Comparison of ENCODE assay signal across 9 cellular contexts in the genomic region with DNA sequence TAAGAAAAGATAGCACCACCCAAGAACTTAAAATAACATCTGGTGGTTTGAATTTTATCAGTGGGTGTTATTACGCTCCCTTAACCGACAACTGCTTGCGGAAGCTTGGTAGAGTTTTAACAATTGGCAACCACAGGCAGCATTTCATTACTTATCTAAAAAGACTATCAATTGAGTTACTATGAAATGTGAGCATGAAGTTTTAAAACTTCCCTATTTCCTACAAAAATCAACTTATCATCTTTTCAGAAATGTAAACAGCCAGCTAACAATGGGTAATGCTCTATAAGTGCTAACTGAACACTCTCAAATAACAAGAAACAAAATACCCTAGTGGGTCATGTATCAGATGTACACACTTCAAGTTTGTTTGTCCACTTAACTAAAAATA.
DNase-seq lines count a peak whose midpoint lies in the region; ATAC-seq and TF ChIP-seq lines count a peak whose summit lies in the region.
"Had no signal": no experiment of that assay in that cellular context is flagged by ENCODE, and none has a peak within 500 bp of the region (broad histone marks: within the 10 kb centered on the region; RNA-seq: fewer than 3 reads in every experiment).

No MANE protein-coding gene starts in this region.

- DNase-seq in cardiac muscle cell (ENCODE audit: low read depth in 1 of 2, low spot score in 1 of 2) (peak in 1 of 2 donors; percentile 53), left ventricle myocardium inferior (no peak), activated B cell treated with CpG ODN at 0.5 μM for 24 hours (no peak), upper lobe of right lung (no peak), progenitor cell of endocrine pancreas (ENCODE audit: low spot score, unreplicated experiment) (no peak), middle frontal gyrus (ENCODE audit: extremely low spot score, low spot score) (no peak)

- intact Hi-C loops in left ventricle myocardium inferior (cut with micrococcal nuclease) = no loop called here
- intact Hi-C loops in activated B cell treated with CpG ODN at 0.5 μM for 24 hours (cut with micrococcal nuclease) = loop anchor here (1.0 to 5.0 kb wide), 5 partner anchors 13 to 90 kb away; a partner anchor contains a TSS
- intact Hi-C loops in upper lobe of right lung (cut with DNase I) = no loop called here

- H3K27me3 ChIP-seq in cardiac muscle cell (no peaks in the 10 kb centered on the region), left ventricle myocardium inferior (ENCODE audit: low read depth) (no peaks in the 10 kb centered on the region), upper lobe of right lung (no peaks in the 10 kb centered on the region)

- ATAC-seq in HG03159 (IDR thresholded peaks at IDR 0.05; ENCODE audit: unreplicated experiment) = peak; percentile 39
- ATAC-seq in activated B cell treated with CpG ODN at 0.5 μM for 24 hours (ENCODE audit: low read depth) = peak; percentile 66
- peak; percentile 52 for ATAC-seq in upper lobe of right lung
- ATAC-seq in HG03571 (IDR thresholded peaks at IDR 0.05; ENCODE audit: unreplicated experiment) = no peak

- H3K27ac ChIP-seq in cardiac muscle cell = peak overlapping the region; percentile 12
- no peak overlapping the region for H3K27ac ChIP-seq in left ventricle myocardium inferior (replicated peaks)
- no peak overlapping the region for H3K27ac ChIP-seq in upper lobe of right lung

- H3K4me3 ChIP-seq in cardiac muscle cell (no peak overlapping the region), left ventricle myocardium inferior (no peak overlapping the region), upper lobe of right lung (no peak overlapping the region)
- H3K4me3 ChIP-seq: lung had no signal

- H3K9me3 ChIP-seq in cardiac muscle cell (ENCODE audit: low read depth) (no peaks in the 10 kb centered on the region), left ventricle myocardium inferior (replicated peaks) (no peaks in the 10 kb centered on the region), upper lobe of right lung (no peaks in the 10 kb centered on the region)

- CTCF ChIA-PET in activated B cell treated with CpG ODN at 0.5 μM for 24 hours (lab: Charles Lee) = no interaction called here

- H3K36me3 ChIP-seq in cardiac muscle cell (no peaks in the 10 kb centered on the region), left ventricle myocardium inferior (no peaks in the 10 kb centered on the region), upper lobe of right lung (no peaks in the 10 kb centered on the region)

- peaks cover 18% of the 10 kb centered on the region for H3K4me1 ChIP-seq in cardiac muscle cell (ENCODE audit: low read depth)
- peaks cover 43% of the 10 kb centered on the region for H3K4me1 ChIP-seq in left ventricle myocardium inferior
- H3K4me1 ChIP-seq in upper lobe of right lung = no peaks in the 10 kb centered on the region

- H3K4me1 Mint-ChIP-seq in activated B cell treated with CpG ODN at 0.5 μM for 24 hours (peaks cover 56% of the 10 kb centered on the region), progenitor cell of endocrine pancreas (ENCODE audit: low read depth) (peaks cover 2% of the 10 kb centered on the region)

- H3K36me3 Mint-ChIP-seq in activated B cell treated with CpG ODN at 0.5 μM for 24 hours (ENCODE audit: low read depth) (no peaks in the 10 kb centered on the region), progenitor cell of endocrine pancreas (ENCODE audit: insufficient read depth) (no peaks in the 10 kb centered on the region)

- no peak for TF ChIP-seq CTCF in cardiac muscle cell (IDR thresholded peaks at IDR 0.05; ENCODE audit: low read depth, low read length)
- no peak for TF ChIP-seq CTCF in left ventricle myocardium inferior (IDR thresholded peaks at IDR 0.05; ENCODE audit: borderline replicate concordance)
- no peak for TF ChIP-seq CTCF in activated B cell treated with CpG ODN at 0.5 μM for 24 hours (IDR thresholded peaks at IDR 0.05)
- TF ChIP-seq CTCF in upper lobe of right lung (IDR thresholded peaks at IDR 0.05) = no peak
- no peak for TF ChIP-seq CTCF in progenitor cell of endocrine pancreas (IDR thresholded peaks at IDR 0.05; ENCODE audit: unreplicated experiment)

- H3K4me3 Mint-ChIP-seq in activated B cell treated with CpG ODN at 0.5 μM for 24 hours = peak overlapping the region; percentile 11
- H3K4me3 Mint-ChIP-seq in progenitor cell of endocrine pancreas (ENCODE audit: low read depth) = no peak overlapping the region

- H3K9me3 Mint-ChIP-seq in activated B cell treated with CpG ODN at 0.5 μM for 24 hours (no peaks in the 10 kb centered on the region), progenitor cell of endocrine pancreas (ENCODE audit: low read depth) (no peaks in the 10 kb centered on the region)

- H3K27ac Mint-ChIP-seq in activated B cell treated with CpG ODN at 0.5 μM for 24 hours (peak overlapping the region; percentile 0), progenitor cell of endocrine pancreas (no peak overlapping the region)

- H3K27me3 Mint-ChIP-seq in activated B cell treated with CpG ODN at 0.5 μM for 24 hours (no peaks in the 10 kb centered on the region), progenitor cell of endocrine pancreas (no peaks in the 10 kb centered on the region)

- POLR2A ChIA-PET in activated B cell treated with CpG ODN at 0.5 μM for 24 hours (lab: Charles Lee) = interaction anchor here (1.2 to 1.5 kb wide), 2 partner anchors 52 to 68 kb away, joined by 3 read pairs; no protein-coding TSS in a partner anchor
